ENCODE assay signal across 32 cellular contexts in genomic region chr12:60337865-60338549, GRCh38.
"Had no signal": no experiment of that assay in that cellular context is flagged by ENCODE, and none has a peak within 500 bp of the region (broad histone marks: within the 10 kb centered on the region; RNA-seq: fewer than 3 reads in every experiment).

No MANE protein-coding gene starts in this region.

- H3K27me3 ChIP-seq: adrenal gland, body of pancreas, brain microvascular endothelial cell, breast epithelium had no signal

- H3K27ac ChIP-seq: adrenal gland, body of pancreas, brain microvascular endothelial cell, breast epithelium, coronary artery, VCaP had no signal

- H3K36me3 ChIP-seq: adrenal gland, brain microvascular endothelial cell, breast epithelium had no signal

- H3K4me1 ChIP-seq: adrenal gland, body of pancreas, breast epithelium had no signal

- FAIRE-seq: astrocyte had no signal

- H3K4me3 ChIP-seq: adrenal gland, body of pancreas, breast epithelium, coronary artery had no signal

- DNase-seq: activated B cell treated with CpG ODN at 0.5 μM for 24 hours; activated CD4-positive, alpha-beta memory T cell treated with anti-CD3 and anti-CD28 coated beads for 36 hours; activated CD4-positive, alpha-beta T cell treated with anti-CD3 and anti-CD28 coated beads for 4 hours; activated CD4-positive, alpha-beta T cell treated with anti-CD3 and anti-CD28 coated beads, Interleukin-2, amount 10 ng/mL, durations not matched to agents 24 days and 14 days; activated CD4-positive, alpha-beta T cell treated with anti-CD3 and anti-CD28 coated beads, Interleukin-2, amount 50 U/mL, for 1 hour; activated CD4-positive, alpha-beta T cell treated with anti-CD3 and anti-CD28 coated beads, Interleukin-2, amount 50 U/mL, for 4 hours; activated CD4-positive, CD25-positive, alpha-beta regulatory T cell treated with anti-CD3 and anti-CD28 coated beads, Interleukin-2, amount 50 U/mL, for 72 hours; activated CD8-positive, alpha-beta memory T cell treated with anti-CD3 and anti-CD28 coated beads, Interleukin-2, amount 50 U/mL, for 4 hours; activated CD8-positive, alpha-beta T cell treated with anti-CD3 and anti-CD28 coated beads for 36 hours; activated effector memory CD4-positive, alpha-beta T cell treated with anti-CD3 and anti-CD28 coated beads, Interleukin-2, amount 50 U/mL, for 16 hours; activated gamma-delta T cell treated with Interleukin-2 at 50 U/mL for 16 hours; activated naive CD4-positive, alpha-beta T cell; activated naive CD4-positive, alpha-beta T cell treated with anti-CD3 and anti-CD28 coated beads for 36 hours; activated naive CD4-positive, alpha-beta T cell treated with anti-CD3 and anti-CD28 coated beads, Interleukin-2, amount 50 U/mL, for 16 hours; activated naive CD8-positive, alpha-beta T cell treated with anti-CD3 and anti-CD28 coated beads for 36 hours; activated T-cell treated with anti-CD3 and anti-CD28 coated beads for 4 hours; activated T-cell treated with anti-CD3 and anti-CD28 coated beads, Interleukin-2, amount 50 U/mL, for 1 hour; activated T-cell treated with anti-CD3 and anti-CD28 coated beads, Interleukin-2, amount 50 U/mL, for 4 hours; activated T-cell treated with anti-CD3 and anti-CD28 coated beads, Interleukin-2, amount 50 U/mL, for 72 hours; adrenal gland; amniotic stem cell; aorta; body of pancreas; brain microvascular endothelial cell; central memory CD4-positive, alpha-beta T cell; T-helper 9 cell had no signal

- H3K9me3 ChIP-seq: adrenal gland, body of pancreas, breast epithelium had no signal

- ATAC-seq: activated CD8-positive, alpha-beta T cell treated with anti-CD3 and anti-CD28 coated beads for 36 hours; activated naive CD4-positive, alpha-beta T cell treated with anti-CD3 and anti-CD28 coated beads, Interleukin-2, amount 50 U/mL, for 72 hours; activated T-cell treated with anti-CD3 and anti-CD28 coated beads, Interleukin-2, amount 50 U/mL, for 4 hours; activated T-cell treated with anti-CD3 and anti-CD28 coated beads, Interleukin-2, amount 50 U/mL, for 72 hours; activated T-helper 17 cell treated with anti-CD3 and anti-CD28 coated beads, Interleukin-2, amount 50 U/mL, for 72 hours; body of pancreas had no signal
